29 cellular contexts compared by ENCODE assay signal in genomic region chr11:103985041-103985440, GRCh38. TPM values are rescaled to one million over a fixed set of nuclear protein-coding genes. Genes with fewer than 3 reads are reported as not detected.
"Had no signal": no experiment of that assay in that cellular context is flagged by ENCODE, and none has a peak within 500 bp of the region (broad histone marks: within the 10 kb centered on the region; RNA-seq: fewer than 3 reads in every experiment).

No MANE protein-coding gene starts in this region.

- ATAC-seq: left cardiac atrium; left ventricle myocardium superior; naive thymus-derived CD4-positive, alpha-beta T cell; stimulated activated effector memory CD8-positive, alpha-beta T cell treated with anti-CD3 and anti-CD28 coated beads, Interleukin-12 subunit alpha, Interleukin-12 subunit beta, amount 100 ng/mL, for 72 hours; upper lobe of right lung had no signal

- H3K9me3 ChIP-seq: esophagus muscularis mucosa, right atrium auricular region, sigmoid colon, testis, upper lobe of right lung, vagina had no signal

- DNase-seq: cortex of kidney; dorsolateral prefrontal cortex; effector CD8-positive, alpha-beta T cell; foreskin fibroblast; immature natural killer cell; left cardiac atrium; left ventricle myocardium superior; nephron progenitor cell; sigmoid colon; stimulated activated CD4-positive, alpha-beta T cell treated with anti-CD3 and anti-CD28 coated beads, Interleukin-12 subunit alpha, Interleukin-12 subunit beta, amount 100 ng/mL, for 4 hours; stimulated activated CD4-positive, alpha-beta T cell treated with anti-CD3 and anti-CD28 coated beads, Interleukin-4, amount 100 ng/mL, for 1 hour; stimulated activated CD8-positive, alpha-beta memory T cell treated with anti-CD3 and anti-CD28 coated beads, Interleukin-4, amount 100 ng/mL, for 48 hours; testis; upper lobe of right lung had no signal

- H3K27me3 ChIP-seq: dorsolateral prefrontal cortex, esophagus muscularis mucosa, right atrium auricular region, sigmoid colon, testis, tibial nerve, upper lobe of right lung, vagina had no signal

- H3K4me3 ChIP-seq: dorsolateral prefrontal cortex, esophagus muscularis mucosa, lung, right atrium auricular region, sigmoid colon, skin epidermis, testis, tibial nerve, upper lobe of right lung, vagina had no signal

- H3K36me3 ChIP-seq: esophagus muscularis mucosa, right atrium auricular region, sigmoid colon, upper lobe of right lung, vagina had no signal

- H3K27ac ChIP-seq: dorsolateral prefrontal cortex, epithelial cell of prostate, esophagus muscularis mucosa, right atrium auricular region, sigmoid colon, skin epidermis, testis, tibial nerve, upper lobe of right lung, vagina had no signal

- H3K4me1 ChIP-seq: esophagus muscularis mucosa, right atrium auricular region, sigmoid colon, testis, tibial nerve, upper lobe of right lung had no signal

- FAIRE-seq: keratinocyte had no signal

RNA-seq across cellular contexts. Expression of gene DDI1, which starts 51.4 kb away (rescaled TPM):
- total RNA-seq: chondrocyte; esophagus muscularis mucosa; left cardiac atrium; left ventricle myocardium superior; lung; mesenteric fat pad; mononuclear cell; naive thymus-derived CD4-positive, alpha-beta T cell; osteoblast; posterior vena cava; right atrium auricular region; sigmoid colon; tibial nerve; upper lobe of right lung; vagina had no signal
- polyA plus RNA-seq: keratinocyte; lung; naive thymus-derived CD4-positive, alpha-beta T cell; sigmoid colon had no signal
